ENCODE assay signal across 1 cellular context in the genomic region with DNA sequence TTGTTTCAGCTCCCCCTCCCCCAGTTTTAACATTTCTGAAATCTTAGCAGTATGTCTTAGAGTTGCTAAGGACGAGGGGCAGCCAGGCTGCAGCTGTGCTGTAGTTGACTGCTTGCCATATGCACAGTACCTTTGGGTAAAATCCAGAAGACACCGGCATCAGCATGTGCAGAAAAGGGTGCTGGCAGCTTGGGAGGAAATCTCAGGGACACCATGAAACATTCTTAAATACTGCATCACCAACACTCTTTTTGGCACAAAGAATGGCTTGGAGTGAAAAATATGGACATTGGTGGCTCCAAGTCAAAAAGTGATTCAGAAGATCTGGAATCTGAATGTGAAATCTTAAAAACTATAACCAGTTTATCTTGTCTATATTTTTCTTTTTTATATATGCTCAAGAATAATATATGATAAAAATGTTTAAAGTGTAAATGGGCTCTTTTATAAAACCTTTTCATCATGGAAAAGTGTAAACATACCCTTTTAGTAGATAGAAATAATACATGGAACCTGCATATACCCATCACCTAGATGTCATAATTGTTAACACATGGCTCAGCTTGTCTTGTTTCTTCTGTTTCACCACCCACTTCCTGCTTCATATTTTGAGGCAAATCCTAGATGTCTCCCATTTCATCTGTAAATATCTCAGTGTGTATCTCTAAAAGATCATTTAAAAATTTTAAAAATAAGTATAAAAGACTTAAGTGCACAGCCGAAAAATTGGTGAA.
TF ChIP-seq lines count a peak whose summit lies in the region.

No MANE protein-coding gene starts in this region.

TF ChIP-seq in SK-N-SH treated with all-trans-retinoic acid at 6 μM for 48 hours, 23 proteins besides CTCF, POLR2A, EP300 and RAD21 (continued from another document):
- TF ChIP-seq, protein P1, sequence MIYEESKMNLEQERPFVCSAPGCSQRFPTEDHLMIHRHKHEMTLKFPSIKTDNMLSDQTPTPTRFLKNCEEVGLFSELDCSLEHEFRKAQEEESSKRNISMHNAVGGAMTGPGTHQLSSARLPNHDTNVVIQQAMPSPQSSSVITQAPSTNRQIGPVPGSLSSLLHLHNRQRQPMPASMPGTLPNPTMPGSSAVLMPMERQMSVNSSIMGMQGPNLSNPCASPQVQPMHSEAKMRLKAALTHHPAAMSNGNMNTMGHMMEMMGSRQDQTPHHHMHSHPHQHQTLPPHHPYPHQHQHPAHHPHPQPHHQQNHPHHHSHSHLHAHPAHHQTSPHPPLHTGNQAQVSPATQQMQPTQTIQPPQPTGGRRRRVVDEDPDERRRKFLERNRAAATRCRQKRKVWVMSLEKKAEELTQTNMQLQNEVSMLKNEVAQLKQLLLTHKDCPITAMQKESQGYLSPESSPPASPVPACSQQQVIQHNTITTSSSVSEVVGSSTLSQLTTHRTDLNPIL (CRISPR knock-in tag; IDR thresholded peaks at IDR 0.05; ENCODE audit: low read depth) = no peak
- no peak for TF ChIP-seq ZFP3 (CRISPR knock-in tag; IDR thresholded peaks at IDR 0.05)
